16 cellular contexts compared by ENCODE assay signal in the genomic region with DNA sequence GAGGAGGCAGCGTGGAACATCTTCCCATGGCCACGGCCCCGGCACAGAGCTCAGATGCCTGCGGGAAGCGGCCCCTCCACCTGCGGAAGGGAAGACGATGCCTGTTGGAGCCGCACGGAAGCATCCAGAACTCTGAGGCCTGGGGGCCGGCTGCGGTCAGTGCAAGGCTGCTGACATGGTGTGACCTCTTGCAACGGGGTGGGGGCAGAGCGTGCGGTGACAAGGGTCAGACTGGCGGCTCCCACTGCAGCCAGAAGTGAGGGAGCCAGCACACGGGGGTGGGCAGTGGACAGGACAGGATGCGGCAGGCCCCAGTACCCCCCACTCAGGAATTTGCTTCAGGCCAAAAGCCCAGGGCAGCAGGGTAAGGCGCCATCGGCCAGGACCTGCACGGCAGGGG. TPM values are rescaled to one million over a fixed set of nuclear protein-coding genes. Genes with fewer than 3 reads are reported as not detected.
A peak's percentile ranks its signal among the peaks of the same experiment; 100 is the strongest.
DNase-seq lines count a peak whose midpoint lies in the region; ATAC-seq, FAIRE-seq and TF ChIP-seq lines count a peak whose summit lies in the region.
"Had no signal": no experiment of that assay in that cellular context is flagged by ENCODE, and none has a peak within 500 bp of the region (broad histone marks: within the 10 kb centered on the region; RNA-seq: fewer than 3 reads in every experiment).

No MANE protein-coding gene starts in this region.

- H3K9me3 ChIP-seq in right lobe of liver (no peaks in the 10 kb centered on the region), HepG2 (ENCODE audit: low read length) (peaks cover 3% of the 10 kb centered on the region; the same call in 1 of the 2 replicates), tibial artery (peaks cover 2 to 53% (median 34%) of the 10 kb centered on the region in 3 donors), vagina (peaks cover 3% of the 10 kb centered on the region)

- H3K4me1 ChIP-seq in right lobe of liver = no peaks in the 10 kb centered on the region
- no peaks in the 10 kb centered on the region for H3K4me1 ChIP-seq in HepG2 (ENCODE audit: insufficient read depth, low read length)
- H3K4me1 ChIP-seq in tibial artery = no peaks in the 10 kb centered on the region
- H3K4me1 ChIP-seq in vagina = peaks cover 11% of the 10 kb centered on the region
- H3K4me1 ChIP-seq: Peyer's patch had no signal

- H3K27ac Mint-ChIP-seq in T-helper 1 cell treated with Interleukin-12 subunit alpha and Interleukin-12 subunit beta and Interleukin-4 antibody, amounts not matched to agents 30 μg/mL and 1 μg/mL, for 36 hours = peak overlapping the region; percentile 26

- peaks cover 5% of the 10 kb centered on the region for H3K9me3 Mint-ChIP-seq in T-helper 1 cell treated with Interleukin-12 subunit alpha and Interleukin-12 subunit beta and Interleukin-4 antibody, amounts not matched to agents 30 μg/mL and 1 μg/mL, for 36 hours

- H3K27me3 ChIP-seq in right lobe of liver = no peaks in the 10 kb centered on the region
- H3K27me3 ChIP-seq in HepG2 (ENCODE audit: control insufficient read depth in 1 of 2, insufficient read depth in 2 of 2, low read length in 2 of 2) = no peaks in the 10 kb centered on the region
- no peaks in the 10 kb centered on the region for H3K27me3 ChIP-seq in tibial artery
- no peaks in the 10 kb centered on the region for H3K27me3 ChIP-seq in vagina
- H3K27me3 ChIP-seq: Peyer's patch had no signal

- peaks cover 28% of the 10 kb centered on the region for H3K36me3 Mint-ChIP-seq in T-helper 1 cell treated with Interleukin-12 subunit alpha and Interleukin-12 subunit beta and Interleukin-4 antibody, amounts not matched to agents 30 μg/mL and 1 μg/mL, for 36 hours (ENCODE audit: low read depth)

- H3K36me3 ChIP-seq in right lobe of liver (peaks cover 0 to 23% (median 8%) of the 10 kb centered on the region in 4 donors), HepG2 (replicated peaks in 1 of 2; ENCODE audit: control insufficient read depth in 1 of 2, insufficient read depth in 2 of 2, low read length in 2 of 2) (peaks cover 3 to 5% of the 10 kb centered on the region in 2 experiments; a peak in 2 of 5 replicates), tibial artery (peaks cover 25 to 38% (median 26%) of the 10 kb centered on the region in 3 donors), vagina (peaks cover 0 to 26% of the 10 kb centered on the region in 2 donors)

- TF ChIP-seq POLR2A in right lobe of liver (IDR thresholded peaks at IDR 0.05) (no peak), HepG2 (IDR thresholded peaks at IDR 0.05; ENCODE audit: insufficient read depth in 1 of 2, low read depth in 2 of 2, low read length in 2 of 2) (peak in 1 of 2 experiments; percentile 22; a peak in 1 of 4 replicates), vagina (IDR thresholded peaks at IDR 0.05) (no peak)

- no peak overlapping the region for H2AFZ ChIP-seq in HepG2 (ENCODE audit: low read length)

- H3K4me2 ChIP-seq in HepG2 (ENCODE audit: low read depth, low read length) = no peak overlapping the region

- TF ChIP-seq CTCF in right lobe of liver (IDR thresholded peaks at IDR 0.05) = no peak
- no peak for TF ChIP-seq CTCF in HepG2 (CRISPR knock-in tag; IDR thresholded peaks at IDR 0.05)
- no peak for TF ChIP-seq CTCF in tibial artery (IDR thresholded peaks at IDR 0.05)
- no peak for TF ChIP-seq CTCF in vagina (IDR thresholded peaks at IDR 0.05)

- H3K9ac ChIP-seq in HepG2 (ENCODE audit: insufficient read depth, low read depth, low read length) = no peak overlapping the region

- H3K4me3 ChIP-seq in right lobe of liver (no peak overlapping the region), HepG2 (replicated peaks in 1 of 3; ENCODE audit: insufficient read depth in 1 of 3, low read depth in 2 of 3, low read length in 3 of 3) (no peak overlapping the region), tibial artery (no peak overlapping the region), vagina (no peak overlapping the region)
- H3K4me3 ChIP-seq: Peyer's patch had no signal

- no peak for TF ChIP-seq RAD21 in HepG2 (CRISPR knock-in tag; IDR thresholded peaks at IDR 0.05)

- no peak for TF ChIP-seq EP300 in HepG2 (IDR thresholded peaks at IDR 0.05; ENCODE audit: low read depth in 2 of 2, low read length in 2 of 2)
- TF ChIP-seq EP300 in HepG2 (CRISPR knock-in tag; IDR thresholded peaks at IDR 0.05; ENCODE audit: borderline replicate concordance) = no peak

- in situ Hi-C loops in HepG2 (cut with HindIII; ENCODE audit: extremely low pct_ligation_motif_present, low pct_unique_long_range_greater_than_20kb) = no loop called here

- no peak overlapping the region for H3K27ac ChIP-seq in right lobe of liver
- H3K27ac ChIP-seq in HepG2 (ENCODE audit: extremely low read length, insufficient read depth, low read length) = no peak overlapping the region
- no peak overlapping the region for H3K27ac ChIP-seq in tibial artery
- H3K27ac ChIP-seq in vagina = no peak overlapping the region
- H3K27ac ChIP-seq: 22Rv1, Peyer's patch had no signal

- CTCF ChIA-PET in HepG2 (lab: Yijun Ruan, JAX; ENCODE audit: low intra/inter-chr PET ratio, low total read pairs) = no interaction called here

- peak in 2 of 4 donors; percentile 2 to 7 for ATAC-seq in right lobe of liver
- no peak for ATAC-seq in HepG2
- ATAC-seq in HG03159 (IDR thresholded peaks at IDR 0.05; ENCODE audit: unreplicated experiment) = no peak

- 81% methylated on average over 4 of the region's 20 CpGs for WGBS in right lobe of liver (ENCODE audit: insufficient coverage, low coverage, low lambda C conversion rate, missing lambda C conversion rate)
- 100% methylated on average over 10 of the region's 20 CpGs for WGBS in HepG2 (ENCODE audit: low lambda C conversion rate)

- no TSS peak for BruUV-seq in HepG2 (replicated peaks; lab: Mats Ljungman, UMichigan)

- no peaks in the 10 kb centered on the region for H3K27me3 Mint-ChIP-seq in T-helper 1 cell treated with Interleukin-12 subunit alpha and Interleukin-12 subunit beta and Interleukin-4 antibody, amounts not matched to agents 30 μg/mL and 1 μg/mL, for 36 hours (ENCODE audit: low read depth)
- H3K27me3 Mint-ChIP-seq: CD8-positive, alpha-beta memory T cell had no signal

- POLR2A ChIA-PET in HepG2 (lab: Yijun Ruan, JAX) = no interaction called here

- intact Hi-C loops in right lobe of liver (cut with DNase I) (no loop called here), HepG2 (cut with micrococcal nuclease; ENCODE audit: unreplicated experiment) (no loop called here), tibial artery (cut with DNase I; ENCODE audit: low total_unique reads) (no loop called here), vagina (cut with DNase I) (no loop called here)

- FAIRE-seq in HepG2 (lab: Jason Lieb, UNC) = no peak
- FAIRE-seq: H1 had no signal

- no peaks in the 10 kb centered on the region for H3K79me2 ChIP-seq in HepG2 (ENCODE audit: insufficient read depth, low read length)

- H3K4me3 Mint-ChIP-seq in T-helper 1 cell treated with Interleukin-12 subunit alpha and Interleukin-12 subunit beta and Interleukin-4 antibody, amounts not matched to agents 30 μg/mL and 1 μg/mL, for 36 hours = no peak overlapping the region
- H3K4me3 Mint-ChIP-seq: CD8-positive, alpha-beta memory T cell had no signal

- no peak for DNase-seq in T-helper 1 cell
- peak in 2 of 3 donors; percentile 47 to 56 for DNase-seq in right lobe of liver
- DNase-seq in HepG2 (ENCODE audit: low spot score) = no peak
- DNase-seq in mucosa of gallbladder (ENCODE audit: low spot score) = peak; percentile 8
- DNase-seq in tibial artery = peak; percentile 15 to 60
- DNase-seq in vagina (ENCODE audit: extremely low spot score in 2 of 2) = no peak
- DNase-seq: Karpas-422, NCI-H1417, NCI-H1930, NCI-H510A had no signal

- peaks cover 9% of the 10 kb centered on the region; the same call in 1 of the 2 replicates for H4K20me1 ChIP-seq in HepG2 (ENCODE audit: insufficient read depth, low read length)

- peaks cover 6% of the 10 kb centered on the region for H3K4me1 Mint-ChIP-seq in T-helper 1 cell treated with Interleukin-12 subunit alpha and Interleukin-12 subunit beta and Interleukin-4 antibody, amounts not matched to agents 30 μg/mL and 1 μg/mL, for 36 hours (ENCODE audit: low read depth)

TF ChIP-seq in HepG2, 621 proteins besides CTCF, POLR2A, EP300 and RAD21 (continues in another document):
- TF ChIP-seq ELF3 (CRISPR knock-in tag; IDR thresholded peaks at IDR 0.05) = no peak
- no peak for TF ChIP-seq ASH2L (IDR thresholded peaks at IDR 0.05; ENCODE audit: insufficient read length, low read depth, low read length)

RNA-seq across cellular contexts. Expression of gene SLC66A2, which starts 48.8 kb away (rescaled TPM):
- 100 to 1,000 TPM in 3 of 6 experiments, 10 to 100 TPM in 3; 61.6 to 140 (median 95.8) TPM for total RNA-seq in right lobe of liver
- 30.3 and 41.9 TPM in 2 replicates for total RNA-seq in HepG2 (2016; rRNA removed; fragmentation: Illumina TruSeq; extraction: Trizol)
- total RNA-seq in HepG2 (2016; cell fraction: cytosol; rRNA removed; fragmentation: Illumina TruSeq; extraction: Trizol; ENCODE audit: low read depth) = 40.5 and 40.6 TPM in 2 replicates
- 29.0 and 42.7 TPM in 2 replicates for total RNA-seq in HepG2 (2016; cell fraction: insoluble cytoplasmic fraction; rRNA removed; fragmentation: Illumina TruSeq; extraction: Trizol)
- total RNA-seq in HepG2 (2016; cell fraction: membrane; rRNA removed; fragmentation: Illumina TruSeq; extraction: Trizol) = 74.6 and 79.6 TPM in 2 replicates
- 24.3 and 28.3 TPM in 2 replicates for total RNA-seq in HepG2 (2016; cell fraction: nucleus; rRNA removed; fragmentation: Illumina TruSeq; extraction: Trizol)
- 33.5 and 62.5 TPM in 2 replicates for polyA plus RNA-seq in HepG2 (2011; rRNA removed)
- polyA plus RNA-seq in HepG2 (2011; cell fraction: cytosol; rRNA removed) = 56.8 and 67.4 TPM in 2 replicates
- 84.2 and 87.0 TPM in 2 replicates for polyA plus RNA-seq in HepG2 (2011; cell fraction: nucleus; rRNA removed)
- polyA plus RNA-seq in HepG2 (2012) = 46.8 and 62.2 TPM in 2 replicates
- 45.1 and 50.9 TPM in 2 replicates for polyA plus RNA-seq in HepG2 (2016; cell fraction: cytosol; fragmentation: Illumina TruSeq; extraction: Trizol; ENCODE audit: low read depth)
- 33.6 and 33.8 TPM in 2 replicates for polyA plus RNA-seq in HepG2 (2016; cell fraction: insoluble cytoplasmic fraction; fragmentation: Illumina TruSeq; extraction: Trizol; ENCODE audit: low read depth)
- 69.1 and 69.7 TPM in 2 replicates for polyA plus RNA-seq in HepG2 (2016; cell fraction: membrane; fragmentation: Illumina TruSeq; extraction: Trizol; ENCODE audit: low read depth)
- polyA plus RNA-seq in HepG2 (2016; cell fraction: nucleus; fragmentation: Illumina TruSeq; extraction: Trizol; ENCODE audit: insufficient read depth, low read depth) = 43.3 and 46.8 TPM in 2 replicates
- 19.8 and 109 TPM in 2 replicates for polyA minus RNA-seq in HepG2 (2011; rRNA and poly(A)+ RNA removed; ENCODE audit: low replicate concordance)
- polyA minus RNA-seq in HepG2 (2011; cell fraction: cytosol; rRNA and poly(A)+ RNA removed) = 28.8 and 32.5 TPM in 2 replicates
- polyA minus RNA-seq in HepG2 (2011; cell fraction: nucleus; rRNA and poly(A)+ RNA removed) = 27.0 and 33.3 TPM in 2 replicates
- 61.3 TPM for total RNA-seq in mucosa of gallbladder
- 32.2 TPM for total RNA-seq in vagina

Comparison
In these comparisons a context has a peak if more than half of its experiments do, and no peak if none do; other contexts are left out.
1. DNase-seq: peak in right lobe of liver (2 of 3), mucosa of gallbladder (single experiment) and tibial artery (2 of 2); none in T-helper 1 cell (0 of 5), HepG2 (single experiment) and vagina (0 of 2).